8 cellular contexts compared by ENCODE assay signal in the genomic region with DNA sequence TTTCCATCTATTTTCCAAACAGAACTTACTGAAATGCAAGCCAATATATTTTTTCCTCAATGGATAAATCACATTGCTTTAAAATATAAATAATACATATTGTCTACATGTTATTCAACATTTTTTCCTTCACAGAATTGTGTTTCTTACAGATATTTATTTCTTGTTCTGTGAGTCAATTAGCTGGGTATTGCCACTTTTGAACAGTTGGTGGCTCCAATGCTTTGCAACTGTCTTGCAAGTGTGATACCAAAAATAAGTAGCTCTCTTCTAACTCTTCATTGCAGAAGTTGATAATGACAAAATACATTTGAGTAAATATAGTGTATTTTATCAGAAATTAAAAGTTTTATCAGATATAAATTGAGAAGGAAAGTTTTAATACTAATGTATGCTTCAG. TPM values are rescaled to one million over a fixed set of nuclear protein-coding genes. Genes with fewer than 3 reads are reported as not detected.
DNase-seq lines count a peak whose midpoint lies in the region; ATAC-seq and FAIRE-seq lines count a peak whose summit lies in the region.

No MANE protein-coding gene starts in this region.

- H2BK12ac ChIP-seq in trophoblast cell (ENCODE audit: low read length): no peak overlapping the region

- no peak overlapping the region for H3K14ac ChIP-seq in trophoblast cell (ENCODE audit: low read length)

- peak; percentile 64 for ATAC-seq in GM18867 (IDR thresholded peaks at IDR 0.05; ENCODE audit: unreplicated experiment)
- ATAC-seq in natural killer cell treated with Interleukin-12 subunit alpha and Interleukin-12 subunit beta and Interleukin-15 and Interleukin-18, amount 100 ng/mL, for 72 hours: no peak

- H4K12ac ChIP-seq in trophoblast cell (ENCODE audit: low read depth, low read length): no peak overlapping the region

- no peak overlapping the region for H3K27ac ChIP-seq in trophoblast cell (ENCODE audit: low read depth, low read length)

- H3K4me3 ChIP-seq in trophoblast cell (ENCODE audit: low read depth, low read length): no peak overlapping the region

- no peaks in the 10 kb centered on the region for H3K27me3 ChIP-seq in trophoblast cell (ENCODE audit: insufficient read depth, low read length)

- H3K27me3 Mint-ChIP-seq in natural killer cell treated with Interleukin-12 subunit alpha and Interleukin-12 subunit beta and Interleukin-15 and Interleukin-18, amount 100 ng/mL, for 72 hours: peaks cover 9 to 26% of the 10 kb centered on the region in 2 donors

- no peaks in the 10 kb centered on the region for H3K4me1 Mint-ChIP-seq in natural killer cell treated with Interleukin-12 subunit alpha and Interleukin-12 subunit beta and Interleukin-15 and Interleukin-18, amount 100 ng/mL, for 72 hours (ENCODE audit: low read depth in 2 of 2)

- no peak overlapping the region for H3K18ac ChIP-seq in trophoblast cell (ENCODE audit: low read length)

- intact Hi-C loops in head of caudate nucleus (cut with DNase I): no loop called here

- H4K91ac ChIP-seq in trophoblast cell (ENCODE audit: low read depth, low read length): no peak overlapping the region

- no peaks in the 10 kb centered on the region for H3K9me3 Mint-ChIP-seq in natural killer cell treated with Interleukin-12 subunit alpha and Interleukin-12 subunit beta and Interleukin-15 and Interleukin-18, amount 100 ng/mL, for 72 hours

- no peaks in the 10 kb centered on the region for H3K36me3 ChIP-seq in trophoblast cell (ENCODE audit: control insufficient read depth in 1 of 2, insufficient read depth in 2 of 2, low read length in 2 of 2)

- no peaks in the 10 kb centered on the region for H3K36me3 Mint-ChIP-seq in natural killer cell treated with Interleukin-12 subunit alpha and Interleukin-12 subunit beta and Interleukin-15 and Interleukin-18, amount 100 ng/mL, for 72 hours

- no peak overlapping the region for H3K9ac ChIP-seq in trophoblast cell (ENCODE audit: low read length)

- peak; percentile 68 for FAIRE-seq in A204.1 (lab: Jason Lieb, UNC)

- no peak overlapping the region for H3K4me3 Mint-ChIP-seq in natural killer cell treated with Interleukin-12 subunit alpha and Interleukin-12 subunit beta and Interleukin-15 and Interleukin-18, amount 100 ng/mL, for 72 hours

- H2AFZ ChIP-seq in trophoblast cell (ENCODE audit: insufficient read depth, low read length, poor library complexity): no peak overlapping the region

- H3K27ac Mint-ChIP-seq in natural killer cell treated with Interleukin-12 subunit alpha and Interleukin-12 subunit beta and Interleukin-15 and Interleukin-18, amount 100 ng/mL, for 72 hours: no peak overlapping the region

- DNase-seq in RKO (ENCODE audit: low spot score) (peak; percentile 61), head of caudate nucleus (peak in 28 of 42 donors; percentile 15 to 75 (median 46)), NCI-H1694 treated with DMSO at 0.1 percent for 48 hours (lab: John Stamatoyannopoulos, UW) (no peak), trophoblast cell (no peak), T1000 (lab: John Stamatoyannopoulos, UW) (no peak)
- DNase-seq in natural killer cell treated with Interleukin-12 subunit alpha and Interleukin-12 subunit beta and Interleukin-15 and Interleukin-18, amount 100 ng/mL, for 72 hours (ENCODE audit: low spot score): no peak

- H2AK5ac ChIP-seq in trophoblast cell (ENCODE audit: low read length): no peak overlapping the region

- H2BK120ac ChIP-seq in trophoblast cell (ENCODE audit: insufficient read depth, low read length, poor library complexity): no peak overlapping the region

- no peak overlapping the region for H3K4me2 ChIP-seq in trophoblast cell (ENCODE audit: low read length)

- no peak overlapping the region for H2BK5ac ChIP-seq in trophoblast cell (ENCODE audit: low read depth, low read length, poor library complexity)

- H3K4ac ChIP-seq in trophoblast cell (ENCODE audit: low read depth, low read length): no peak overlapping the region

- no peak overlapping the region for H3K23ac ChIP-seq in trophoblast cell (ENCODE audit: low read length)

- no peak overlapping the region for H4K8ac ChIP-seq in trophoblast cell (ENCODE audit: low read depth, low read length)

- H3K4me1 ChIP-seq in trophoblast cell (ENCODE audit: control insufficient read depth in 1 of 2, insufficient read depth in 2 of 2, low read length in 2 of 2): no peaks in the 10 kb centered on the region

- no peaks in the 10 kb centered on the region for H3K9me3 ChIP-seq in trophoblast cell (ENCODE audit: insufficient read depth, low read depth, low read length)

- H3K79me2 ChIP-seq in trophoblast cell (ENCODE audit: control insufficient read depth, insufficient read depth, low read length, poor library complexity): no peaks in the 10 kb centered on the region

- H3K79me1 ChIP-seq in trophoblast cell (ENCODE audit: low read length): no peaks in the 10 kb centered on the region

RNA-seq across cellular contexts. Expression of a gene that starts 17.1 kb away (rescaled TPM):
- total RNA-seq in natural killer cell treated with Interleukin-12 subunit alpha and Interleukin-12 subunit beta and Interleukin-15 and Interleukin-18, amount 100 ng/mL, for 72 hours: 1 to 10 TPM in 1 of 2 donors, under 1 TPM in 1; 0.55 to 1.0 TPM
- 1.4 and 1.5 TPM in 2 replicates for polyA plus RNA-seq in trophoblast cell (2013)

RNA-seq across cellular contexts. Expression of a gene that starts 33.9 kb away (rescaled TPM):
- 10 to 100 TPM; 15.9 to 39.8 TPM for total RNA-seq in natural killer cell treated with Interleukin-12 subunit alpha and Interleukin-12 subunit beta and Interleukin-15 and Interleukin-18, amount 100 ng/mL, for 72 hours
- 6.9 and 9.0 TPM in 2 replicates for polyA plus RNA-seq in trophoblast cell (2013)

Comparison
In these comparisons a context has a peak if more than half of its experiments do, and no peak if none do; other contexts are left out.
1. DNase-seq: peak in RKO (single experiment) and head of caudate nucleus (28 of 42); none in natural killer cell treated with Interleukin-12 subunit alpha and Interleukin-12 subunit beta and Interleukin-15 and Interleukin-18, amount 100 ng/mL, for 72 hours (single experiment), NCI-H1694 treated with DMSO at 0.1 percent for 48 hours (single experiment), trophoblast cell (0 of 2) and T1000 (single experiment).